ENCODE assay signal across 19 cellular contexts in the genomic region with DNA sequence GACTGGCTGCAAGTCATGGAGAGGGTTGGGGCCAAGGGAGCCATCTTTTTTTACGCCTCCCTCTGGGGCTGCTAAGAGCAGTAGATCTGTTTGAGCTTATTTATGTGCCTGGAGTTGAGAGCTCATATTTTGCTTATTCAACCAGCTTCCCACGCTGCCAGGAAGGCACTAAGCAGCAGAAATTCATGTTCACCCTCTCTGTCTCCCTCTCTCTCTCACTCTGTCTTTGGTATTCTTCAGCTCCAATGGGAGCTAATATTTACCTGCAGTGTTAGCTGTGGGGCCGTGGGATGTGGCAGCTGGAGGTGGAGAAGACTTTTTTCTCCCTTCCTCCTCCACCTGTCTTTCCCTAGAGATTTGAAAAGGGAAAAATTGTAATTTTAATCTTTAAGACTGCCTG. TPM values are rescaled to one million over a fixed set of nuclear protein-coding genes. Genes with fewer than 3 reads are reported as not detected.
A peak's percentile ranks its signal among the peaks of the same experiment; 100 is the strongest.
DNase-seq lines count a peak whose midpoint lies in the region; TF ChIP-seq lines count a peak whose summit lies in the region.
"Had no signal": no experiment of that assay in that cellular context is flagged by ENCODE, and none has a peak within 500 bp of the region (broad histone marks: within the 10 kb centered on the region; RNA-seq: fewer than 3 reads in every experiment).

No MANE protein-coding gene starts in this region.

- no peaks in the 10 kb centered on the region for H3K27me3 Mint-ChIP-seq in MCF 10A (ENCODE audit: insufficient read depth, unreplicated experiment)

- BruUV-seq in MCF 10A (replicated peaks; lab: Mats Ljungman, UMichigan), result no TSS peak

- POLR2A ChIA-PET in MCF 10A (lab: Yijun Ruan, JAX), result interaction anchor here (1.1 kb wide), 1 partner anchor 9 kb away, joined by 3 read pairs; no protein-coding TSS in a partner anchor

- H3K4me1 Mint-ChIP-seq in MCF 10A (ENCODE audit: insufficient read depth, unreplicated experiment), result no peaks in the 10 kb centered on the region
- H3K4me1 Mint-ChIP-seq: B cell had no signal

- no peaks in the 10 kb centered on the region for H3K36me3 Mint-ChIP-seq in MCF 10A (ENCODE audit: insufficient read depth, unreplicated experiment)
- H3K36me3 Mint-ChIP-seq: CD8-positive, alpha-beta T cell had no signal

- intact Hi-C loops in head of caudate nucleus (cut with DNase I) (no loop called here), MCF 10A (cut with micrococcal nuclease) (no loop called here)

- no peak overlapping the region for H3K27ac Mint-ChIP-seq in MCF 10A (ENCODE audit: low read depth, unreplicated experiment)
- H3K27ac Mint-ChIP-seq: B cell; CD4-positive, alpha-beta T cell; CD8-positive, alpha-beta T cell had no signal

- no peak overlapping the region for H3K4me3 Mint-ChIP-seq in MCF 10A (ENCODE audit: unreplicated experiment)
- H3K4me3 Mint-ChIP-seq: B cell; CD4-positive, alpha-beta T cell; CD8-positive, alpha-beta T cell had no signal

- peak in 29 of 61 donors; percentile 8 to 84 (median 40) for DNase-seq in caudate nucleus (lab: John Stamatoyannopoulos, UW)
- DNase-seq in head of caudate nucleus, result peak in 34 of 42 donors; percentile 18 to 85 (median 50)
- DNase-seq in putamen (ENCODE audit: low spot score), result peak; percentile 64
- DNase-seq in SK-N-DZ (ENCODE audit: low spot score), result no peak
- DNase-seq in MCF 10A (ENCODE audit: unreplicated experiment), result no peak
- DNase-seq: AML-193; Caco-2; Calu3; CD4-positive, alpha-beta T cell; CD8-positive, alpha-beta T cell; DMS79 treated with DMSO at 0.1 percent for 48 hours; GF-D8 had no signal

- H3K9me3 Mint-ChIP-seq in MCF 10A (ENCODE audit: unreplicated experiment), result no peaks in the 10 kb centered on the region

- CTCF ChIA-PET in MCF 10A (lab: Yijun Ruan, JAX), result interaction anchor here (0.6 to 0.7 kb wide), 2 partner anchors 21 to 23 kb away, joined by 3 to 5 read pairs; no protein-coding TSS in a partner anchor

- TF ChIP-seq CTCF in MCF 10A (IDR thresholded peaks at IDR 0.05; ENCODE audit: unreplicated experiment), result no peak

- H3K27ac ChIP-seq in caudate nucleus (ENCODE audit: low read depth, low read length), result peak overlapping the region; percentile 27
- H3K27ac ChIP-seq: 22Rv1; A549; BLaER1 treated with 17β-estradiol and CSF1 and Interleukin-3, amounts not matched to agents 10 nM and 100 nM; C4-2B had no signal

RNA-seq across cellular contexts. Expression of gene CACNA1E, which starts 26.8 kb away (rescaled TPM):
- not detected in 2 replicates for polyA plus RNA-seq in SK-N-DZ (2014; cell fraction: cytosol; rRNA removed)
- not detected in 2 replicates for polyA plus RNA-seq in SK-N-DZ (2014; cell fraction: nucleus; rRNA removed)
- total RNA-seq in MCF 10A (2022), result 0.05 and 0.07 TPM in 2 replicates
- total RNA-seq: A172; Calu3; CD4-positive, alpha-beta T cell; CD8-positive, alpha-beta T cell had no signal
- polyA plus RNA-seq: BJ had no signal

Comparison
In these comparisons a context has a peak if more than half of its experiments do, and no peak if none do; other contexts are left out.
1. DNase-seq: peak in head of caudate nucleus (34 of 42) and putamen (single experiment); none in SK-N-DZ (single experiment) and MCF 10A (single experiment).